In the genomic region with DNA sequence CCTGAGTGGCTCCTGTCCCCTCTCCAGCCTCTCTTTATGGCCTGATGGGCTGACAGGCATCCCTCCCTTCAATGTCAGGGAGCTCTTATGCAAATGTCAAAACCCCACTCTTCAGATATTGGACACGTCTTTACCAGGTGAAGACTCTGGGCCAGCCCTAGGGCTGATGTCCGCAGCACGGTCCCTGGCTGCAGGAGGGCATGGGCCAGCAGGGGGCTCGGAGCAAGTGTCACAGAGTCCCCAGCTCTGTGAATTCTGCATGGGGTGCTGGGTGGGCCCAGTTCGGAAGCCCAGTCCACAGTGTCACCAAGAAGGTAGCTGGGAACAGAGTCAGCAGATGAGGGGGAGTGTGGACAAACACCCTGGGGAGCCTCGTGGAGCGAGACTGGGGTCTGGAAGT, we compare ENCODE assay signal across 40 cellular contexts. TPM values are rescaled to one million over a fixed set of nuclear protein-coding genes. Genes with fewer than 3 reads are reported as not detected.
"Had no signal": no experiment of that assay in that cellular context is flagged by ENCODE, and none has a peak within 500 bp of the region (broad histone marks: within the 10 kb centered on the region; RNA-seq: fewer than 3 reads in every experiment).

No MANE protein-coding gene starts in this region.

- H3K27me3 Mint-ChIP-seq: activated CD8-positive, alpha-beta memory T cell treated with anti-CD3 and anti-CD28 coated beads, Interleukin-2, amount 10 ng/mL, durations not matched to agents 7 days and 5 days had no signal

- H3K4me1 Mint-ChIP-seq: activated CD4-positive, alpha-beta T cell treated with anti-CD3 and anti-CD28 coated beads for 36 hours; activated CD4-positive, alpha-beta T cell treated with anti-CD3 and anti-CD28 coated beads, Interleukin-2, amount 10 ng/mL, durations not matched to agents 24 days and 14 days; activated CD8-positive, alpha-beta memory T cell treated with anti-CD3 and anti-CD28 coated beads, Interleukin-2, amount 10 ng/mL, durations not matched to agents 7 days and 5 days; activated naive CD4-positive, alpha-beta T cell treated with anti-CD3 and anti-CD28 coated beads, Interleukin-2, amount 50 U/mL, for 24 hours; activated naive CD8-positive, alpha-beta T cell treated with anti-CD3 and anti-CD28 coated beads for 36 hours; activated naive CD8-positive, alpha-beta T cell treated with anti-CD3 and anti-CD28 coated beads, Interleukin-2, amount 50 U/mL, for 24 hours; T-helper 17 cell had no signal

- H3K4me3 Mint-ChIP-seq: activated CD4-positive, alpha-beta memory T cell treated with anti-CD3 and anti-CD28 coated beads for 36 hours; activated CD4-positive, alpha-beta T cell treated with anti-CD3 and anti-CD28 coated beads for 36 hours; activated CD4-positive, alpha-beta T cell treated with anti-CD3 and anti-CD28 coated beads, Interleukin-2, amount 10 ng/mL, durations not matched to agents 24 days and 14 days; activated CD8-positive, alpha-beta memory T cell treated with anti-CD3 and anti-CD28 coated beads, Interleukin-2, amount 10 ng/mL, durations not matched to agents 7 days and 5 days; activated CD8-positive, alpha-beta T cell treated with anti-CD3 and anti-CD28 coated beads, Interleukin-2, amount 10 ng/mL, durations not matched to agents 7 days and 5 days; activated naive CD4-positive, alpha-beta T cell treated with anti-CD3 and anti-CD28 coated beads for 36 hours; activated naive CD4-positive, alpha-beta T cell treated with anti-CD3 and anti-CD28 coated beads, Interleukin-2, amount 50 U/mL, for 24 hours; activated naive CD8-positive, alpha-beta T cell treated with anti-CD3 and anti-CD28 coated beads for 36 hours; activated naive CD8-positive, alpha-beta T cell treated with anti-CD3 and anti-CD28 coated beads, Interleukin-2, amount 50 U/mL, for 24 hours; activated T-helper 1 cell treated with anti-CD3 and anti-CD28 coated beads, Interleukin-12 subunit alpha, Interleukin-12 subunit beta, Interleukin-2, Interleukin-4 antibody, amounts not matched to agents 30 ng/mL and 10 ng/mL and 1 ng/mL, durations not matched to agents 14 hours and 24 hours and 36 hours; effector memory CD8-positive, alpha-beta T cell; T-helper 17 cell; T-helper 2 cell treated with Interferon-gamma antibody and Interleukin-4, amounts not matched to agents 5 μg/mL and 100 μg/mL, for 36 hours had no signal

- H3K36me3 Mint-ChIP-seq: activated CD4-positive, alpha-beta memory T cell treated with anti-CD3 and anti-CD28 coated beads for 36 hours; activated CD8-positive, alpha-beta memory T cell treated with anti-CD3 and anti-CD28 coated beads, Interleukin-2, amount 10 ng/mL, durations not matched to agents 7 days and 5 days; activated naive CD4-positive, alpha-beta T cell treated with anti-CD3 and anti-CD28 coated beads, Interleukin-2, amount 50 U/mL, for 24 hours; activated naive CD8-positive, alpha-beta T cell treated with anti-CD3 and anti-CD28 coated beads for 36 hours had no signal

- DNase-seq: activated CD4-positive, alpha-beta memory T cell treated with anti-CD3 and anti-CD28 coated beads for 36 hours; activated CD4-positive, alpha-beta T cell treated with anti-CD3 and anti-CD28 coated beads for 36 hours; activated CD4-positive, alpha-beta T cell treated with anti-CD3 and anti-CD28 coated beads, Interleukin-2, amount 10 ng/mL, durations not matched to agents 24 days and 14 days; activated CD4-positive, CD25-positive, alpha-beta regulatory T cell; activated CD4-positive, CD25-positive, alpha-beta regulatory T cell treated with anti-CD3 and anti-CD28 coated beads, Interleukin-2, amount 50 U/mL, for 72 hours; activated CD8-positive, alpha-beta memory T cell treated with anti-CD3 and anti-CD28 coated beads, Interleukin-2, amount 10 ng/mL, durations not matched to agents 7 days and 5 days; activated CD8-positive, alpha-beta memory T cell treated with anti-CD3 and anti-CD28 coated beads, Interleukin-2, amount 50 U/mL, for 4 hours; activated CD8-positive, alpha-beta T cell treated with anti-CD3 and anti-CD28 coated beads, Interleukin-2, amount 10 ng/mL, durations not matched to agents 7 days and 5 days; activated effector memory CD4-positive, alpha-beta T cell treated with anti-CD3 and anti-CD28 coated beads, Interleukin-2, amount 50 U/mL, for 16 hours; activated naive CD4-positive, alpha-beta T cell treated with anti-CD3 and anti-CD28 coated beads for 36 hours; activated naive CD8-positive, alpha-beta T cell treated with anti-CD3 and anti-CD28 coated beads for 36 hours; activated naive CD8-positive, alpha-beta T cell treated with anti-CD3 and anti-CD28 coated beads, Interleukin-2, amount 50 U/mL, for 24 hours; activated T-cell treated with anti-CD3 and anti-CD28 coated beads, Interleukin-2, amount 50 U/mL, for 1 hour; activated T-cell treated with anti-CD3 and anti-CD28 coated beads, Interleukin-2, amount 50 U/mL, for 48 hours; adrenal gland; amygdala; aorta; body of pancreas; cortex of kidney; dermis blood vessel endothelial cell; effector CD4-positive, alpha-beta T cell; effector memory CD8-positive, alpha-beta T cell; esophagus squamous epithelium; foreskin melanocyte; glutamatergic neuron; T-helper 1 cell; T-helper 17 cell; T1000 had no signal

- H3K4me1 ChIP-seq: adrenal gland, body of pancreas, esophagus squamous epithelium had no signal

- H3K9me3 ChIP-seq: adrenal gland, body of pancreas, esophagus squamous epithelium had no signal

- H3K36me3 ChIP-seq: adrenal gland, esophagus squamous epithelium had no signal

- H3K4me3 ChIP-seq: adrenal gland, body of pancreas, esophagus squamous epithelium had no signal

- H3K9me3 Mint-ChIP-seq: activated CD4-positive, alpha-beta memory T cell treated with anti-CD3 and anti-CD28 coated beads for 36 hours; activated CD4-positive, alpha-beta T cell treated with anti-CD3 and anti-CD28 coated beads, Interleukin-2, amount 10 ng/mL, durations not matched to agents 24 days and 14 days; activated naive CD4-positive, alpha-beta T cell treated with anti-CD3 and anti-CD28 coated beads for 36 hours; activated naive CD4-positive, alpha-beta T cell treated with anti-CD3 and anti-CD28 coated beads, Interleukin-2, amount 50 U/mL, for 24 hours; activated naive CD8-positive, alpha-beta T cell treated with anti-CD3 and anti-CD28 coated beads for 36 hours; activated naive CD8-positive, alpha-beta T cell treated with anti-CD3 and anti-CD28 coated beads, Interleukin-2, amount 50 U/mL, for 24 hours; activated T-helper 1 cell treated with anti-CD3 and anti-CD28 coated beads, Interleukin-12 subunit alpha, Interleukin-12 subunit beta, Interleukin-2, Interleukin-4 antibody, amounts not matched to agents 30 ng/mL and 10 ng/mL and 1 ng/mL, durations not matched to agents 14 hours and 24 hours and 36 hours; activated T-helper 2 cell treated with anti-CD3 and anti-CD28 coated beads, Interferon-gamma antibody, Interleukin-2, Interleukin-4, amounts not matched to agents 10 μg/mL and 5 μg/mL and 100 μg/mL, durations not matched to agents 14 hours and 24 hours and 36 hours; effector memory CD8-positive, alpha-beta T cell; T-helper 2 cell treated with Interferon-gamma antibody and Interleukin-4, amounts not matched to agents 5 μg/mL and 100 μg/mL, for 36 hours had no signal

- H3K27ac Mint-ChIP-seq: activated CD4-positive, alpha-beta memory T cell treated with anti-CD3 and anti-CD28 coated beads for 36 hours; activated CD4-positive, alpha-beta T cell treated with anti-CD3 and anti-CD28 coated beads for 36 hours; activated CD4-positive, alpha-beta T cell treated with anti-CD3 and anti-CD28 coated beads, Interleukin-2, amount 10 ng/mL, durations not matched to agents 24 days and 14 days; activated CD8-positive, alpha-beta memory T cell treated with anti-CD3 and anti-CD28 coated beads, Interleukin-2, amount 10 ng/mL, durations not matched to agents 7 days and 5 days; activated CD8-positive, alpha-beta T cell treated with anti-CD3 and anti-CD28 coated beads, Interleukin-2, amount 10 ng/mL, durations not matched to agents 7 days and 5 days; activated naive CD4-positive, alpha-beta T cell treated with anti-CD3 and anti-CD28 coated beads for 36 hours; activated naive CD4-positive, alpha-beta T cell treated with anti-CD3 and anti-CD28 coated beads, Interleukin-2, amount 50 U/mL, for 24 hours; activated naive CD8-positive, alpha-beta T cell treated with anti-CD3 and anti-CD28 coated beads for 36 hours; activated naive CD8-positive, alpha-beta T cell treated with anti-CD3 and anti-CD28 coated beads, Interleukin-2, amount 50 U/mL, for 24 hours; activated T-helper 1 cell treated with anti-CD3 and anti-CD28 coated beads, Interleukin-12 subunit alpha, Interleukin-12 subunit beta, Interleukin-2, Interleukin-4 antibody, amounts not matched to agents 30 ng/mL and 10 ng/mL and 1 ng/mL, durations not matched to agents 14 hours and 24 hours and 36 hours; activated T-helper 2 cell treated with anti-CD3 and anti-CD28 coated beads, Interferon-gamma antibody, Interleukin-2, Interleukin-4, amounts not matched to agents 10 μg/mL and 5 μg/mL and 100 μg/mL, durations not matched to agents 14 hours and 24 hours and 36 hours; effector memory CD8-positive, alpha-beta T cell; T-helper 17 cell; T-helper 2 cell treated with Interferon-gamma antibody and Interleukin-4, amounts not matched to agents 5 μg/mL and 100 μg/mL, for 36 hours had no signal

- ATAC-seq: activated CD4-positive, alpha-beta T cell treated with anti-CD3 and anti-CD28 coated beads for 36 hours; activated CD8-positive, alpha-beta memory T cell treated with anti-CD3 and anti-CD28 coated beads, Interleukin-2, amount 10 ng/mL, durations not matched to agents 7 days and 5 days; activated CD8-positive, alpha-beta T cell treated with anti-CD3 and anti-CD28 coated beads, Interleukin-2, amount 10 ng/mL, durations not matched to agents 7 days and 5 days; activated naive CD8-positive, alpha-beta T cell treated with anti-CD3 and anti-CD28 coated beads, Interleukin-2, amount 50 U/mL, for 24 hours; body of pancreas; effector memory CD8-positive, alpha-beta T cell; T-helper 17 cell had no signal

- FAIRE-seq: colon, endometrium, endothelial cell of umbilical vein had no signal

- H3K27ac ChIP-seq: adrenal gland, body of pancreas, epithelial cell of prostate, esophagus squamous epithelium had no signal

- H3K27me3 ChIP-seq: adrenal gland, body of pancreas had no signal

RNA-seq across cellular contexts. Expression of a gene that starts 39.6 kb away (rescaled TPM):
- total RNA-seq: activated CD4-positive, alpha-beta memory T cell treated with anti-CD3 and anti-CD28 coated beads for 36 hours; activated CD4-positive, alpha-beta T cell treated with anti-CD3 and anti-CD28 coated beads for 36 hours; activated CD4-positive, alpha-beta T cell treated with anti-CD3 and anti-CD28 coated beads, Interleukin-2, amount 10 ng/mL, durations not matched to agents 24 days and 14 days; activated CD8-positive, alpha-beta memory T cell treated with anti-CD3 and anti-CD28 coated beads for 36 hours; activated CD8-positive, alpha-beta memory T cell treated with anti-CD3 and anti-CD28 coated beads, Interleukin-2, amount 10 ng/mL, durations not matched to agents 7 days and 5 days; activated CD8-positive, alpha-beta T cell treated with anti-CD3 and anti-CD28 coated beads, Interleukin-2, amount 10 ng/mL, durations not matched to agents 7 days and 5 days; activated naive CD4-positive, alpha-beta T cell treated with anti-CD3 and anti-CD28 coated beads for 36 hours; activated naive CD8-positive, alpha-beta T cell treated with anti-CD3 and anti-CD28 coated beads for 36 hours; activated T-helper 1 cell treated with anti-CD3 and anti-CD28 coated beads, Interleukin-12 subunit alpha, Interleukin-12 subunit beta, Interleukin-2, Interleukin-4 antibody, amounts not matched to agents 30 ng/mL and 10 ng/mL and 1 ng/mL, durations not matched to agents 14 hours and 24 hours and 36 hours; activated T-helper 2 cell treated with anti-CD3 and anti-CD28 coated beads, Interferon-gamma antibody, Interleukin-2, Interleukin-4, amounts not matched to agents 10 μg/mL and 5 μg/mL and 100 μg/mL, durations not matched to agents 14 hours and 24 hours and 36 hours; adrenal gland; aorta; chondrocyte; dermis blood vessel endothelial cell; endothelial cell of umbilical vein; fibroblast of lung; fibroblast of villous mesenchyme; T-helper 17 cell had no signal
- polyA plus RNA-seq: aorta, endothelial cell of umbilical vein, fibroblast of lung had no signal
